14 cellular contexts compared by ENCODE assay signal in the genomic region with DNA sequence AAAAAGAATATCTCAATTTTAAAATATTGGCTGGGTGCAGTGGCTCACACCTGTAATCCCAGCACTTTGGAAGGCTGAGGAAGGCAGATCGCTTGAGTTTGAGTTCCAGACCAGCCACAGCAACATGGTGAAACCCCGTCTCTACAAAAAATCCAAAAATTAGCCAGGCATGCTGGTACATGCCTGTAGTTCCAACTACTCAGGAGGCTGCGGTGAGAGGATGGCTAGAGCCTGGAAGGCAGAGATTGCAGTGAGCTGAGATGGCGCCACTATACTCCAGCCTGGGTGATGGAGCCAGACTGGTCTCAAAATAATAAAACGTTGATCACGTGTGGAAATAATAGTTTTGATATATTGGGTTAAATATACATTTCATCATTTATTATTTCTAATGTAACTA.
"Had no signal": no experiment of that assay in that cellular context is flagged by ENCODE, and none has a peak within 500 bp of the region (broad histone marks: within the 10 kb centered on the region; RNA-seq: fewer than 3 reads in every experiment).

No MANE protein-coding gene starts in this region.

- H3K36me3 ChIP-seq: adrenal gland, right atrium auricular region had no signal

- H3K27me3 ChIP-seq: adrenal gland, esophagus squamous epithelium, right atrium auricular region, tibial nerve had no signal

- H3K9me3 ChIP-seq: adrenal gland, esophagus squamous epithelium, right atrium auricular region, tibial nerve had no signal

- H3K27me3 Mint-ChIP-seq: natural killer cell treated with Interleukin-12 subunit alpha and Interleukin-12 subunit beta and Interleukin-15 and Interleukin-18, amount 100 ng/mL, for 72 hours; stimulated activated memory B cell treated with anti-CD40 and anti-IgM and Interleukin-4, amounts not matched to agents 10 μg/mL and 1 μg/mL and 100 μg/mL, for 72 hours had no signal

- H3K9me3 Mint-ChIP-seq: natural killer cell treated with Interleukin-12 subunit alpha and Interleukin-12 subunit beta and Interleukin-15 and Interleukin-18, amount 100 ng/mL, for 72 hours; stimulated activated memory B cell treated with anti-CD40 and anti-IgM and Interleukin-4, amounts not matched to agents 10 μg/mL and 1 μg/mL and 100 μg/mL, for 72 hours had no signal

- H3K4me3 Mint-ChIP-seq: natural killer cell treated with Interleukin-12 subunit alpha and Interleukin-12 subunit beta and Interleukin-15 and Interleukin-18, amount 100 ng/mL, for 72 hours; stimulated activated memory B cell treated with anti-CD40 and anti-IgM and Interleukin-4, amounts not matched to agents 10 μg/mL and 1 μg/mL and 100 μg/mL, for 72 hours had no signal

- H3K27ac ChIP-seq: adrenal gland, right atrium auricular region, tibial nerve had no signal

- ATAC-seq: left ventricle myocardium superior; natural killer cell treated with Interleukin-12 subunit alpha and Interleukin-12 subunit beta and Interleukin-15 and Interleukin-18, amount 100 ng/mL, for 72 hours; stimulated activated memory B cell treated with anti-CD40 and anti-IgM and Interleukin-4, amounts not matched to agents 10 μg/mL and 1 μg/mL and 100 μg/mL, for 72 hours had no signal

- DNase-seq: activated CD4-positive, alpha-beta T cell treated with anti-CD3 and anti-CD28 coated beads for 48 hours; activated gamma-delta T cell treated with Interleukin-2 at 50 U/mL for 16 hours; adrenal gland; esophagus squamous epithelium; hippocampal formation; kidney glomerular epithelial cell; left ventricle myocardium superior; mesenchymal stem cell; stimulated activated CD4-positive, alpha-beta T cell treated with anti-CD3 and anti-CD28 coated beads, Interleukin-2, amount 100 ng/mL, for 48 hours; T-helper 2 cell had no signal

- H3K4me3 ChIP-seq: adrenal gland, esophagus squamous epithelium, right atrium auricular region, tibial nerve had no signal
